Comparison of ENCODE assay signal across 16 cellular contexts in genomic region chr2:232937278-232937906, GRCh38.
DNase-seq lines count a peak whose midpoint lies in the region; ATAC-seq, FAIRE-seq and TF ChIP-seq lines count a peak whose summit lies in the region.
"Had no signal": no experiment of that assay in that cellular context is flagged by ENCODE, and none has a peak within 500 bp of the region (broad histone marks: within the 10 kb centered on the region; RNA-seq: fewer than 3 reads in every experiment).

No MANE protein-coding gene starts in this region.

- H3K9me3 Mint-ChIP-seq in CD14-positive monocyte, result peaks cover 3 to 14% (median 11%) of the 10 kb centered on the region in 7 donors

- no peaks in the 10 kb centered on the region for H3K4me1 Mint-ChIP-seq in CD14-positive monocyte
- H3K4me1 Mint-ChIP-seq: activated B cell treated with CpG ODN at 0.5 μM for 24 hours, endodermal cell had no signal

- peak; percentile 91 for FAIRE-seq in RCC 7860 (lab: Jason Lieb, UNC)
- FAIRE-seq: GM12891 had no signal

- H3K27ac Mint-ChIP-seq in CD14-positive monocyte, result no peak overlapping the region
- H3K27ac Mint-ChIP-seq: activated B cell treated with CpG ODN at 0.5 μM for 24 hours, endodermal cell had no signal

- DNase-seq in HCEC 1CT (peak; percentile 58), RCC 7860 (ENCODE audit: low spot score) (peak; percentile 74), fibroblast of mammary gland (ENCODE audit: low read depth) (peak; percentile 68), stromal cell of bone marrow (ENCODE audit: low read depth) (peak; percentile 21), CD14-positive monocyte (ENCODE audit: low spot score) (no peak), NCI-H1694 (lab: John Stamatoyannopoulos, UW) (no peak)
- DNase-seq: activated B cell treated with CpG ODN at 0.5 μM for 24 hours; activated T-cell treated with anti-CD3 and anti-CD28 coated beads, Interleukin-2, amount 50 U/mL, for 1 hour; anterior cingulate cortex; endodermal cell; Karpas-422; NCI-H2171; sigmoid colon had no signal

- no peak overlapping the region for H3K4me3 ChIP-seq in fibroblast of mammary gland (ENCODE audit: control insufficient read depth, low read depth, low read length)
- H3K4me3 ChIP-seq: sigmoid colon, SJCRH30 had no signal

- intact Hi-C loops in CD14-positive monocyte (cut with micrococcal nuclease), result no loop called here

- no peak for ATAC-seq in HG03342 (IDR thresholded peaks at IDR 0.05; ENCODE audit: unreplicated experiment)

- no peaks in the 10 kb centered on the region for H3K36me3 Mint-ChIP-seq in CD14-positive monocyte

- no peak overlapping the region for H3K4me3 Mint-ChIP-seq in CD14-positive monocyte
- H3K4me3 Mint-ChIP-seq: activated B cell treated with CpG ODN at 0.5 μM for 24 hours, endodermal cell had no signal

- H3K27me3 Mint-ChIP-seq in CD14-positive monocyte (ENCODE audit: low read depth in 3 of 3), result peaks cover 15 to 39% (median 33%) of the 10 kb centered on the region in 3 donors

- no peak for TF ChIP-seq CTCF in fibroblast of mammary gland (conservative IDR thresholded peaks at IDR 0.05; ENCODE audit: control insufficient read depth, insufficient read depth, low read depth, low read length)
- no peak for TF ChIP-seq CTCF in CD14-positive monocyte (IDR thresholded peaks at IDR 0.05)

Comparison
In these comparisons a context has a peak if more than half of its experiments do, and no peak if none do; other contexts are left out.
1. DNase-seq: peak in HCEC 1CT (single experiment), RCC 7860 (single experiment), fibroblast of mammary gland (single experiment) and stromal cell of bone marrow (single experiment); none in CD14-positive monocyte (single experiment) and NCI-H1694 (single experiment).